ENCODE assay signal across 8 cellular contexts in genomic region chr4:6327220-6327917, GRCh38. TPM values are rescaled to one million over a fixed set of nuclear protein-coding genes. Genes with fewer than 3 reads are reported as not detected.
DNase-seq lines count a peak whose midpoint lies in the region; ATAC-seq and TF ChIP-seq lines count a peak whose summit lies in the region.

No MANE protein-coding gene starts in this region.

- H3K27me3 Mint-ChIP-seq in activated CD4-positive, alpha-beta T cell treated with anti-CD3 and anti-CD28 coated beads, Interleukin-2, amount 10 ng/mL, durations not matched to agents 7 days and 5 days: peaks cover 22% of the 10 kb centered on the region

- H3K9me3 Mint-ChIP-seq in activated CD4-positive, alpha-beta T cell treated with anti-CD3 and anti-CD28 coated beads, Interleukin-2, amount 10 ng/mL, durations not matched to agents 7 days and 5 days: peaks cover 3% of the 10 kb centered on the region

- CTCF ChIA-PET in activated CD4-positive, alpha-beta T cell treated with anti-CD3 and anti-CD28 coated beads, Interleukin-2, amount 10 ng/mL, durations not matched to agents 7 days and 5 days (lab: Charles Lee): interaction anchor here (0.6 to 2.7 kb wide), 19 partner anchors 9 to 330 kb away, joined by 3 to 27 read pairs (median 4); no protein-coding TSS in a partner anchor

- no peaks in the 10 kb centered on the region for H3K4me1 ChIP-seq in liver (ENCODE audit: control insufficient read depth in 4 of 4, insufficient read depth in 4 of 4, low read length in 3 of 4)

- WGBS in liver: 13% methylated on average over 21 of the region's 21 CpGs

- H3K36me3 ChIP-seq in GM06990 (ENCODE audit: control insufficient read depth, insufficient read depth, low read length) (no peaks in the 10 kb centered on the region), liver (ENCODE audit: control insufficient read depth in 4 of 4, insufficient read depth in 3 of 4, low read depth in 1 of 4, low read length in 3 of 4) (no peaks in the 10 kb centered on the region)

- no peak overlapping the region for H3K27ac Mint-ChIP-seq in activated CD4-positive, alpha-beta T cell treated with anti-CD3 and anti-CD28 coated beads, Interleukin-2, amount 10 ng/mL, durations not matched to agents 7 days and 5 days

- H3K27ac ChIP-seq in liver (ENCODE audit: low read depth in 1 of 2, low read length in 2 of 2): no peak overlapping the region

- POLR2A ChIA-PET in activated CD4-positive, alpha-beta T cell treated with anti-CD3 and anti-CD28 coated beads, Interleukin-2, amount 10 ng/mL, durations not matched to agents 7 days and 5 days (lab: Charles Lee): interaction anchor here (0.5 to 0.6 kb wide), 2 partner anchors 72 to 464 kb away, joined by 3 read pairs; no protein-coding TSS in a partner anchor

- TF ChIP-seq RAD21 in liver (IDR thresholded peaks at IDR 0.05): peak; percentile 91 to 96

- H3K9ac ChIP-seq in liver (ENCODE audit: low read depth in 1 of 2, low read length in 2 of 2): no peak overlapping the region

- H3K9me3 ChIP-seq in liver (ENCODE audit: control insufficient read depth in 4 of 4, low read length in 3 of 4): no peaks in the 10 kb centered on the region

- ATAC-seq in HG02759 (IDR thresholded peaks at IDR 0.05; ENCODE audit: unreplicated experiment) (peak; percentile 71), GM19035 (IDR thresholded peaks at IDR 0.05; ENCODE audit: unreplicated experiment) (no peak)

- TF ChIP-seq CTCF in GM06990 (IDR thresholded peaks at IDR 0.05; ENCODE audit: insufficient read depth, low read length, poor library complexity, severe bottlenecking) (peak; percentile 86), choroid plexus epithelial cell (conservative IDR thresholded peaks at IDR 0.05; ENCODE audit: low read depth, low read length) (peak; percentile 88), liver (IDR thresholded peaks at IDR 0.05; ENCODE audit: low read depth, low read length, missing input control) (peak; percentile 94)

- peak; percentile 71 for DNase-seq in GM06990 (ENCODE audit: extremely low read depth, insufficient read length)
- peak; percentile 69 for DNase-seq in NCI-H2227 (lab: John Stamatoyannopoulos, UW; ENCODE audit: unreplicated experiment)
- peak; percentile 80 for DNase-seq in activated CD4-positive, alpha-beta T cell treated with anti-CD3 and anti-CD28 coated beads, Interleukin-2, amount 10 ng/mL, durations not matched to agents 7 days and 5 days
- peak; percentile 78 for DNase-seq in choroid plexus epithelial cell (ENCODE audit: low read depth)
- DNase-seq in stimulated activated CD4-positive, alpha-beta T cell treated with anti-CD3 and anti-CD28 coated beads, TNF-alpha, amount 100 ng/mL, for 4 hours (ENCODE audit: low read depth in 3 of 3): peak; percentile 51 to 68 (median 64)

- no peak overlapping the region for H3K4me3 ChIP-seq in GM06990 (replicated peaks; ENCODE audit: low read depth, low read length)
- no peak overlapping the region for H3K4me3 ChIP-seq in choroid plexus epithelial cell (ENCODE audit: low read depth, low read length)
- H3K4me3 ChIP-seq in liver (ENCODE audit: low read depth in 1 of 3, low read length in 3 of 3): no peak overlapping the region

- no peak overlapping the region for H3K4me3 Mint-ChIP-seq in activated CD4-positive, alpha-beta T cell treated with anti-CD3 and anti-CD28 coated beads, Interleukin-2, amount 10 ng/mL, durations not matched to agents 7 days and 5 days

- H3K27me3 ChIP-seq in GM06990 (replicated peaks; ENCODE audit: control insufficient read depth, insufficient read depth, low read length) (peaks cover 2% of the 10 kb centered on the region), liver (ENCODE audit: control insufficient read depth in 4 of 4, insufficient read depth in 4 of 4, low read length in 3 of 4) (no peaks in the 10 kb centered on the region)

- H3K4me1 Mint-ChIP-seq in activated CD4-positive, alpha-beta T cell treated with anti-CD3 and anti-CD28 coated beads, Interleukin-2, amount 10 ng/mL, durations not matched to agents 7 days and 5 days: peaks cover 13% of the 10 kb centered on the region

- no peaks in the 10 kb centered on the region for H3K36me3 Mint-ChIP-seq in activated CD4-positive, alpha-beta T cell treated with anti-CD3 and anti-CD28 coated beads, Interleukin-2, amount 10 ng/mL, durations not matched to agents 7 days and 5 days (ENCODE audit: low read depth)

TF ChIP-seq in liver, 16 proteins besides CTCF, POLR2A, EP300 and RAD21:
- no peak for TF ChIP-seq FOXA1 (IDR thresholded peaks at IDR 0.05)
- TF ChIP-seq GABPA (IDR thresholded peaks at IDR 0.05 in 1 of 2, conservative IDR thresholded peaks at IDR 0.05 in 1 of 2): no peak
- TF ChIP-seq TAF1 (conservative IDR thresholded peaks at IDR 0.05): no peak
- no peak for TF ChIP-seq FOXA2 (IDR thresholded peaks at IDR 0.05)
- no peak for TF ChIP-seq MAX (IDR thresholded peaks at IDR 0.05)
- no peak for TF ChIP-seq ZBTB33 (IDR thresholded peaks at IDR 0.05)
- no peak for TF ChIP-seq YY1 (IDR thresholded peaks at IDR 0.05)
- TF ChIP-seq NR2F2 (IDR thresholded peaks at IDR 0.05): no peak
- no peak for TF ChIP-seq SP1 (IDR thresholded peaks at IDR 0.05)
- no peak for TF ChIP-seq HNF4G (IDR thresholded peaks at IDR 0.05)

RNA-seq across cellular contexts. Expression of gene WFS1, which starts 57.7 kb away (rescaled TPM):
- total RNA-seq in activated CD4-positive, alpha-beta T cell treated with anti-CD3 and anti-CD28 coated beads, Interleukin-2, amount 10 ng/mL, durations not matched to agents 7 days and 5 days: 1 to 10 TPM; 1.7 to 2.1 TPM
- total RNA-seq in liver: 10 to 100 TPM; 12.8 to 13.2 TPM
- polyA plus RNA-seq in liver: 10 to 100 TPM in 1 of 2 donors, 1 to 10 TPM in 1; 6.0 to 23.9 TPM

Comparison
In these comparisons a context has a peak if more than half of its experiments do, and no peak if none do; other contexts are left out.
1. RNA of gene WFS1, which starts 57.7 kb away (total RNA-seq): 12.8 to 13.2 TPM in liver; 1.7 to 2.1 TPM in activated CD4-positive, alpha-beta T cell treated with anti-CD3 and anti-CD28 coated beads, Interleukin-2, amount 10 ng/mL, durations not matched to agents 7 days and 5 days; every median in the first group is over 4 times any median in the second.
2. Peak in every context shown above with its lines, with median percentiles within 50 percentile points of each other: DNase-seq and CTCF ChIP-seq.